ENCODE assay signal across 1 cellular context in genomic region chr16:30184430-30185140, GRCh38.
TF ChIP-seq lines count a peak whose summit lies in the region.

No MANE protein-coding gene starts in this region.

TF ChIP-seq in K562, 482 proteins besides CTCF, POLR2A, EP300 and RAD21:
- TF ChIP-seq SPI1 (IDR thresholded peaks at IDR 0.05; ENCODE audit: borderline replicate concordance, low read depth, low read length) (peak; percentile 44; the same call in 1 of the 2 replicates), ZNF3 (CRISPR knock-in tag; IDR thresholded peaks at IDR 0.05) (peak; percentile 69; the same call in 1 of the 2 replicates), BCOR (IDR thresholded peaks at IDR 0.05) (0 out of 2 replicates have a peak, but pooled peaks have one; percentile 9), SIRT6 (IDR thresholded peaks at IDR 0.05; ENCODE audit: low read depth, low read length) (no peak), GABPB1 (CRISPR knock-in tag; IDR thresholded peaks at IDR 0.05) (0 out of 2 replicates have a peak, but pooled peaks have one; percentile 10), NFIC (IDR thresholded peaks at IDR 0.05) (peak; percentile 79), RBFOX2 (IDR thresholded peaks at IDR 0.05; ENCODE audit: low read depth, low read length) (no peak)
TF ChIP-seq in K562: peak in this region for 5.
